ENCODE assay signal across 16 cellular contexts in genomic region chr2:180516204-180516603, GRCh38.
DNase-seq lines count a peak whose midpoint lies in the region; ATAC-seq and TF ChIP-seq lines count a peak whose summit lies in the region.
"Had no signal": no experiment of that assay in that cellular context is flagged by ENCODE, and none has a peak within 500 bp of the region (broad histone marks: within the 10 kb centered on the region; RNA-seq: fewer than 3 reads in every experiment).

No MANE protein-coding gene starts in this region.

- H3K9me3 Mint-ChIP-seq in activated T-helper 1 cell treated with anti-CD3 and anti-CD28 coated beads, Interleukin-12 subunit alpha, Interleukin-12 subunit beta, Interleukin-2, Interleukin-4 antibody, amounts not matched to agents 30 ng/mL and 10 ng/mL and 1 ng/mL, durations not matched to agents 14 hours and 24 hours and 36 hours: no peaks in the 10 kb centered on the region
- H3K9me3 Mint-ChIP-seq: CD8-positive, alpha-beta T cell had no signal

- peaks cover 1% of the 10 kb centered on the region for H3K27me3 Mint-ChIP-seq in activated T-helper 1 cell treated with anti-CD3 and anti-CD28 coated beads, Interleukin-12 subunit alpha, Interleukin-12 subunit beta, Interleukin-2, Interleukin-4 antibody, amounts not matched to agents 30 ng/mL and 10 ng/mL and 1 ng/mL, durations not matched to agents 14 hours and 24 hours and 36 hours (ENCODE audit: insufficient read depth)

- peak; percentile 9 for DNase-seq in GM12865 (ENCODE audit: low read depth)
- DNase-seq in head of caudate nucleus: no peak
- DNase-seq in iPS-NIHi11 (ENCODE audit: low spot score): no peak
- DNase-seq in activated T-helper 1 cell treated with anti-CD3 and anti-CD28 coated beads, Interleukin-12 subunit alpha, Interleukin-12 subunit beta, Interleukin-2, Interleukin-4 antibody, amounts not matched to agents 30 ng/mL and 10 ng/mL and 1 ng/mL, durations not matched to agents 14 hours and 24 hours and 36 hours (ENCODE audit: low spot score): no peak
- no peak for DNase-seq in stimulated activated CD4-positive, alpha-beta T cell treated with anti-CD3 and anti-CD28 coated beads, Interleukin-4, amount 100 ng/mL, for 4 hours
- DNase-seq: amniotic stem cell; CD8-positive, alpha-beta T cell; cerebellar nuclear complex; MV-4-11; SJCRH30; stimulated activated naive CD4-positive, alpha-beta T cell treated with Interleukin-2 at 50 U/mL for 16 hours; T1000; uterus had no signal

- TF ChIP-seq CTCF in GM12865 (IDR thresholded peaks at IDR 0.05; ENCODE audit: insufficient read depth, low read depth, low read length, missing control alignments) (no peak), KMS-11 (conservative IDR thresholded peaks at IDR 0.05; ENCODE audit: low read depth, low read length) (no peak)

- no peaks in the 10 kb centered on the region for H3K36me3 Mint-ChIP-seq in activated T-helper 1 cell treated with anti-CD3 and anti-CD28 coated beads, Interleukin-12 subunit alpha, Interleukin-12 subunit beta, Interleukin-2, Interleukin-4 antibody, amounts not matched to agents 30 ng/mL and 10 ng/mL and 1 ng/mL, durations not matched to agents 14 hours and 24 hours and 36 hours (ENCODE audit: low read depth)
- H3K36me3 Mint-ChIP-seq: CD8-positive, alpha-beta T cell had no signal

- intact Hi-C loops in head of caudate nucleus (cut with DNase I): no loop called here
- intact Hi-C loops in activated T-helper 1 cell treated with anti-CD3 and anti-CD28 coated beads, Interleukin-12 subunit alpha, Interleukin-12 subunit beta, Interleukin-2, Interleukin-4 antibody, amounts not matched to agents 30 ng/mL and 10 ng/mL and 1 ng/mL, durations not matched to agents 14 hours and 24 hours and 36 hours (cut with micrococcal nuclease): no loop called here

- H3K27ac ChIP-seq in KMS-11: no peak overlapping the region
- H3K27ac ChIP-seq: SJCRH30, uterus had no signal

- peaks cover 8% of the 10 kb centered on the region for H3K4me1 ChIP-seq in KMS-11 (ENCODE audit: low read depth, poor library complexity, severe bottlenecking)
- H3K4me1 ChIP-seq: uterus had no signal

- H3K4me3 Mint-ChIP-seq in activated T-helper 1 cell treated with anti-CD3 and anti-CD28 coated beads, Interleukin-12 subunit alpha, Interleukin-12 subunit beta, Interleukin-2, Interleukin-4 antibody, amounts not matched to agents 30 ng/mL and 10 ng/mL and 1 ng/mL, durations not matched to agents 14 hours and 24 hours and 36 hours: no peak overlapping the region
- H3K4me3 Mint-ChIP-seq: CD8-positive, alpha-beta T cell had no signal

- no peak overlapping the region for H3K9ac ChIP-seq in KMS-11

- peak overlapping the region; percentile 6; the same call in 1 of the 2 replicates for H3K4me2 ChIP-seq in KMS-11

- no peaks in the 10 kb centered on the region for H3K27me3 ChIP-seq in KMS-11 (ENCODE audit: insufficient read depth, low read depth)
- H3K27me3 ChIP-seq: SJCRH30, uterus had no signal

- H2AFZ ChIP-seq in KMS-11 (ENCODE audit: low read depth): peak overlapping the region; percentile 25; the same call in 1 of the 2 replicates

- no peaks in the 10 kb centered on the region for H3K4me1 Mint-ChIP-seq in activated T-helper 1 cell treated with anti-CD3 and anti-CD28 coated beads, Interleukin-12 subunit alpha, Interleukin-12 subunit beta, Interleukin-2, Interleukin-4 antibody, amounts not matched to agents 30 ng/mL and 10 ng/mL and 1 ng/mL, durations not matched to agents 14 hours and 24 hours and 36 hours (ENCODE audit: low read depth)

- H4K20me1 ChIP-seq in KMS-11 (ENCODE audit: insufficient read depth): no peaks in the 10 kb centered on the region

- no peak overlapping the region for H3K4me3 ChIP-seq in GM12865 (ENCODE audit: low read depth, low read length)
- H3K4me3 ChIP-seq in KMS-11 (IDR thresholded peaks at IDR 0.05; ENCODE audit: insufficient read depth, low read depth, low read length): no peak overlapping the region
- H3K4me3 ChIP-seq: SJCRH30, uterus had no signal

- H3K36me3 ChIP-seq in KMS-11 (ENCODE audit: insufficient read depth): no peaks in the 10 kb centered on the region
- H3K36me3 ChIP-seq: SJCRH30, uterus had no signal

- no peak overlapping the region for H3K27ac Mint-ChIP-seq in activated T-helper 1 cell treated with anti-CD3 and anti-CD28 coated beads, Interleukin-12 subunit alpha, Interleukin-12 subunit beta, Interleukin-2, Interleukin-4 antibody, amounts not matched to agents 30 ng/mL and 10 ng/mL and 1 ng/mL, durations not matched to agents 14 hours and 24 hours and 36 hours
- H3K27ac Mint-ChIP-seq: CD8-positive, alpha-beta T cell had no signal

- no peaks in the 10 kb centered on the region for H3K79me2 ChIP-seq in KMS-11 (ENCODE audit: insufficient read depth, low read depth)

- ATAC-seq in GM19468 (IDR thresholded peaks at IDR 0.05; ENCODE audit: extremely low read depth, unreplicated experiment) (peak; percentile 51), HG02852 (IDR thresholded peaks at IDR 0.05; ENCODE audit: unreplicated experiment) (peak; percentile 59)
- ATAC-seq: CD8-positive, alpha-beta T cell had no signal
